Comparison of ENCODE assay signal across 8 cellular contexts in the genomic region with DNA sequence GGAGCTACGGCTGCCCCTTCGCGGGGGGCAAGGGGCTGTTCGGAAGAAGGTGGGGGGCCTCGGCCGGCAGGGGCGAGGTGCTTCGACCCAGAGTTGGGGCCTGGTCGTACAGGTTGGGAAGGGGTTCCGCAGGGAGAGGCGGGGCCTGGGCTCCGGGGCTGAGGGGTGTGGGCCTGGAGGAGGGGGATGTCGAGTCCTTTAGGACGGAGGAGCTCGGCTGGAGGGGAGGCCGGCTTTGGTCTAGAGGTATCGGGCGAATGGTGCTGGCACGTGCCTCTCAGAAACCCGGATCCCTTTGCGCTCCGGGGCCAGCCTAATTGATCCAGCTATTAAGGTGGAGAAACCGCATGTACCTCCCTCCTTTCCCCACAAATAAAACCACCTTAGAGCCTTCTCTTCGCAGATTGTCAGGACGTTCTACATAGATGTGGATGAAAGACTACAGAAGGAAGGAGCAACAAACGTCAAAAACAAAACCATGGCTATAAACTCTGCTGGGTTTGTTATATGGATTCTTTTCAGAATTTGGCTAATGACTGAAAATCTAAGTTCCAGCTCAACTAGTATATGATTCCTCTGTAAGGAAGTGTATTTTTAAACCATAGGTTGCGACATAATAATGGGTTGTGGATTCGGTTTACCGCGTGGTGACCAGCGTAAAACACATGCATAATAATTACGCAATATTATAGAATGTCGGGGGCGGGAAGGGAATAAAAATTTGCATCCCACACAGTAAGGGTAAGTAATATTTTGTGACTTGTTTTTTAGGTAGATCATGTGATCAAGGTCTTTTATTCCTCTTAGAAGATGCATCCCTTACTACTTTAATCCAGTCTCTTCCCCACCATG. TPM values are rescaled to one million over a fixed set of nuclear protein-coding genes. Genes with fewer than 3 reads are reported as not detected.
DNase-seq lines count a peak whose midpoint lies in the region; ATAC-seq and TF ChIP-seq lines count a peak whose summit lies in the region.

No MANE protein-coding gene starts in this region.

- no peaks in the 10 kb centered on the region for H3K27me3 ChIP-seq in AG04450 (ENCODE audit: control insufficient read depth, insufficient read depth, low read length)
- no peaks in the 10 kb centered on the region for H3K27me3 ChIP-seq in heart left ventricle

- peaks cover 56% of the 10 kb centered on the region for H3K4me1 Mint-ChIP-seq in activated T-helper 2 cell treated with anti-CD3 and anti-CD28 coated beads, Interferon-gamma antibody, Interleukin-2, Interleukin-4, amounts not matched to agents 10 μg/mL and 5 μg/mL and 100 μg/mL, durations not matched to agents 14 hours and 24 hours and 36 hours (ENCODE audit: low read depth)

- peak overlapping the region; percentile 81 for H3K4me3 Mint-ChIP-seq in activated T-helper 2 cell treated with anti-CD3 and anti-CD28 coated beads, Interferon-gamma antibody, Interleukin-2, Interleukin-4, amounts not matched to agents 10 μg/mL and 5 μg/mL and 100 μg/mL, durations not matched to agents 14 hours and 24 hours and 36 hours (ENCODE audit: low read depth)

- H3K27ac ChIP-seq in AG04450 (ENCODE audit: low read depth, low read length) (peak overlapping the region; percentile 47), heart left ventricle (peak overlapping the region; percentile 40 to 94 (median 89))

- POLR2A ChIA-PET in AG04450 (lab: Yijun Ruan, JAX) = interaction anchor here (0.8 to 1.7 kb wide), 4 partner anchors 37 to 120 kb away, joined by 4 to 11 read pairs (median 8); no protein-coding TSS in a partner anchor

- TF ChIP-seq CTCF in AG04450 (IDR thresholded peaks at IDR 0.05; ENCODE audit: low read depth, low read length) = no peak
- no peak for TF ChIP-seq CTCF in GM12864 (IDR thresholded peaks at IDR 0.05; ENCODE audit: low read depth, low read length, missing control alignments)
- TF ChIP-seq CTCF in heart left ventricle (IDR thresholded peaks at IDR 0.05) = peak in 1 of 12 donors; percentile 13

- intact Hi-C loops in activated T-helper 2 cell treated with anti-CD3 and anti-CD28 coated beads, Interferon-gamma antibody, Interleukin-2, Interleukin-4, amounts not matched to agents 10 μg/mL and 5 μg/mL and 100 μg/mL, durations not matched to agents 14 hours and 24 hours and 36 hours (cut with micrococcal nuclease) = loop anchor here (1.0 to 10.0 kb wide), 5 partner anchors 33 to 1811 kb away; no protein-coding TSS in a partner anchor
- intact Hi-C loops in heart left ventricle (cut with DNase I) = loop anchor here in 6 of 10 donors (2.0 to 10.0 kb wide), 5 partner anchors 117 to 331 kb away; partner anchors contain the start of gene TOP2B (in 3 of the 6)
- intact Hi-C loops in posterior vena cava (cut with DNase I) = no loop called here

- H3K27ac Mint-ChIP-seq in activated T-helper 2 cell treated with anti-CD3 and anti-CD28 coated beads, Interferon-gamma antibody, Interleukin-2, Interleukin-4, amounts not matched to agents 10 μg/mL and 5 μg/mL and 100 μg/mL, durations not matched to agents 14 hours and 24 hours and 36 hours = peak overlapping the region; percentile 79

- peak; percentile 28 for ATAC-seq in HG02840 (IDR thresholded peaks at IDR 0.05; ENCODE audit: low FRiP score, unreplicated experiment)
- peak; percentile 36 to 76 (median 54) for ATAC-seq in heart left ventricle

- CTCF ChIA-PET in AG04450 (lab: Charles Lee) = interaction anchor here (0.6 to 1.5 kb wide), 8 partner anchors 10 to 190 kb away, joined by 3 to 8 read pairs (median 3); no protein-coding TSS in a partner anchor

- H3K4me3 ChIP-seq in AG04450 (ENCODE audit: low read depth, low read length) = peak overlapping the region; percentile 75
- H3K4me3 ChIP-seq in GM12864 (ENCODE audit: low read depth, low read length) = peak overlapping the region; percentile 70
- H3K4me3 ChIP-seq in heart left ventricle = peak overlapping the region; percentile 74 to 97 (median 88)

- H3K36me3 Mint-ChIP-seq in activated T-helper 2 cell treated with anti-CD3 and anti-CD28 coated beads, Interferon-gamma antibody, Interleukin-2, Interleukin-4, amounts not matched to agents 10 μg/mL and 5 μg/mL and 100 μg/mL, durations not matched to agents 14 hours and 24 hours and 36 hours (ENCODE audit: low read depth) = peaks cover 19% of the 10 kb centered on the region

- H3K27me3 Mint-ChIP-seq in activated T-helper 2 cell treated with anti-CD3 and anti-CD28 coated beads, Interferon-gamma antibody, Interleukin-2, Interleukin-4, amounts not matched to agents 10 μg/mL and 5 μg/mL and 100 μg/mL, durations not matched to agents 14 hours and 24 hours and 36 hours (ENCODE audit: low read depth) = no peaks in the 10 kb centered on the region

- H3K4me1 ChIP-seq in heart left ventricle = peaks cover 0 to 42% (median 13%) of the 10 kb centered on the region in 12 donors

- WGBS in heart left ventricle, 4 donors = 19 to 25% (median 22%) methylated on average over 30 to 34 of the region's 34 CpGs

- H3K9me3 ChIP-seq in AG04450 (ENCODE audit: control insufficient read depth, insufficient read depth, low read length) = peaks cover 3% of the 10 kb centered on the region; the same call in 1 of the 2 replicates
- no peaks in the 10 kb centered on the region for H3K9me3 ChIP-seq in heart left ventricle

- DNase-seq in AG04450 (ENCODE audit: low read depth, low spot score) (no peak), GM12864 (ENCODE audit: low read depth) (no peak), NCI-H1930 (lab: John Stamatoyannopoulos, UW) (peak; percentile 17 to 21), heart left ventricle (peak in 2 of 5 donors; percentile 54 to 65), posterior vena cava (ENCODE audit: low spot score) (peak; percentile 88)
- DNase-seq in activated T-helper 2 cell treated with anti-CD3 and anti-CD28 coated beads, Interferon-gamma antibody, Interleukin-2, Interleukin-4, amounts not matched to agents 10 μg/mL and 5 μg/mL and 100 μg/mL, durations not matched to agents 14 hours and 24 hours and 36 hours (ENCODE audit: low spot score) = no peak
- DNase-seq in activated CD4-positive, alpha-beta T cell treated with anti-CD3 and anti-CD28 coated beads for 1 hour = no peak

- no peaks in the 10 kb centered on the region for H3K9me3 Mint-ChIP-seq in activated T-helper 2 cell treated with anti-CD3 and anti-CD28 coated beads, Interferon-gamma antibody, Interleukin-2, Interleukin-4, amounts not matched to agents 10 μg/mL and 5 μg/mL and 100 μg/mL, durations not matched to agents 14 hours and 24 hours and 36 hours

- no peaks in the 10 kb centered on the region for H3K36me3 ChIP-seq in heart left ventricle

- no peak for TF ChIP-seq POLR2A in heart left ventricle (IDR thresholded peaks at IDR 0.05)

RNA-seq across cellular contexts. Expression of gene NGLY1, which starts 0.6 kb away (rescaled TPM):
- polyA plus RNA-seq in AG04450 (2011; rRNA removed) (13.9 and 16.3 TPM in 2 replicates), heart left ventricle (10 to 100 TPM; 22.3 to 40.2 TPM)
- 14.6 and 15.0 TPM in 2 replicates for polyA minus RNA-seq in AG04450 (2011; rRNA and poly(A)+ RNA removed)
- 71.6 and 78.8 TPM in 2 replicates for total RNA-seq in activated T-helper 2 cell treated with anti-CD3 and anti-CD28 coated beads, Interferon-gamma antibody, Interleukin-2, Interleukin-4, amounts not matched to agents 10 μg/mL and 5 μg/mL and 100 μg/mL, durations not matched to agents 14 hours and 24 hours and 36 hours
- total RNA-seq in heart left ventricle (10 to 100 TPM; 18.5 to 41.0 (median 31.0) TPM), posterior vena cava (10 to 100 TPM; 22.6 to 28.9 TPM)

RNA-seq across cellular contexts. Expression of gene OXSM, which starts 6.0 kb away (rescaled TPM):
- polyA plus RNA-seq in AG04450 (2011; rRNA removed) = 15.9 and 19.7 TPM in 2 replicates
- polyA minus RNA-seq in AG04450 (2011; rRNA and poly(A)+ RNA removed) = 5.4 and 8.2 TPM in 2 replicates
- 15.7 and 15.8 TPM in 2 replicates for total RNA-seq in activated T-helper 2 cell treated with anti-CD3 and anti-CD28 coated beads, Interferon-gamma antibody, Interleukin-2, Interleukin-4, amounts not matched to agents 10 μg/mL and 5 μg/mL and 100 μg/mL, durations not matched to agents 14 hours and 24 hours and 36 hours
- total RNA-seq in heart left ventricle = 10 to 100 TPM in 7 of 9 donors, 1 to 10 TPM in 2; 7.3 to 18.5 (median 13.7) TPM
- polyA plus RNA-seq in heart left ventricle = 10 to 100 TPM; 15.0 to 21.8 TPM
- total RNA-seq in posterior vena cava = 1 to 10 TPM; 5.7 to 6.8 TPM

Comparison
In these comparisons a context has a peak if more than half of its experiments do, and no peak if none do; other contexts are left out.
1. DNase-seq: peak in NCI-H1930 (2 of 2) and posterior vena cava (single experiment); none in AG04450 (single experiment), GM12864 (single experiment), activated T-helper 2 cell treated with anti-CD3 and anti-CD28 coated beads, Interferon-gamma antibody, Interleukin-2, Interleukin-4, amounts not matched to agents 10 μg/mL and 5 μg/mL and 100 μg/mL, durations not matched to agents 14 hours and 24 hours and 36 hours (single experiment) and activated CD4-positive, alpha-beta T cell treated with anti-CD3 and anti-CD28 coated beads for 1 hour (single experiment).
2. intact Hi-C loops: an anchor here in activated T-helper 2 cell treated with anti-CD3 and anti-CD28 coated beads, Interferon-gamma antibody, Interleukin-2, Interleukin-4, amounts not matched to agents 10 μg/mL and 5 μg/mL and 100 μg/mL, durations not matched to agents 14 hours and 24 hours and 36 hours (1.0 to 10.0 kb wide) and heart left ventricle (2.0 to 10.0 kb wide); none called in posterior vena cava.
3. Peak in every context shown above with its lines, with median percentiles within 50 percentile points of each other: H3K4me3 ChIP-seq.